In the genomic region with DNA sequence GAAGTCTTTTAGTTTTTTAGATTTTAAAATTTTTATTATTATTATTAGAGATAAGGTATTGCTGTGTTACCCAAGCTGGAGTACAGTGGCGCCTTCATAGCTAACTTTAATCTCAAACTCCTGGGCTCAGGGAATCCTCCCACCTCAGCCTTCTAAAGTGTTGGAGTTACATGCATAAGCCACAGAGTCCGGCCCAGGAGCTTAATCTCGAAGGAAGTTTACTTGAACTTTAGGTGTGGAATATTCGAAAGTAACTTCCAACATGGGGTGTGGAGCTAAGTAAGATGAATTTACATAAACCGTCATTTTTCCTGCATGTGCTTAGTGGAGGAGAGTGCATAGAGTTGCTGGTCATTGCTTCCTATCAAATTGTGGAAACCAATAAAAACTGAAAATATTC, we compare ENCODE assay signal across 1 cellular context.
TF ChIP-seq lines count a peak whose summit lies in the region.

No MANE protein-coding gene starts in this region.

TF ChIP-seq in HEK293, 187 proteins besides CTCF, POLR2A, EP300 and RAD21 (continued from another document):
- TF ChIP-seq, protein P1, sequence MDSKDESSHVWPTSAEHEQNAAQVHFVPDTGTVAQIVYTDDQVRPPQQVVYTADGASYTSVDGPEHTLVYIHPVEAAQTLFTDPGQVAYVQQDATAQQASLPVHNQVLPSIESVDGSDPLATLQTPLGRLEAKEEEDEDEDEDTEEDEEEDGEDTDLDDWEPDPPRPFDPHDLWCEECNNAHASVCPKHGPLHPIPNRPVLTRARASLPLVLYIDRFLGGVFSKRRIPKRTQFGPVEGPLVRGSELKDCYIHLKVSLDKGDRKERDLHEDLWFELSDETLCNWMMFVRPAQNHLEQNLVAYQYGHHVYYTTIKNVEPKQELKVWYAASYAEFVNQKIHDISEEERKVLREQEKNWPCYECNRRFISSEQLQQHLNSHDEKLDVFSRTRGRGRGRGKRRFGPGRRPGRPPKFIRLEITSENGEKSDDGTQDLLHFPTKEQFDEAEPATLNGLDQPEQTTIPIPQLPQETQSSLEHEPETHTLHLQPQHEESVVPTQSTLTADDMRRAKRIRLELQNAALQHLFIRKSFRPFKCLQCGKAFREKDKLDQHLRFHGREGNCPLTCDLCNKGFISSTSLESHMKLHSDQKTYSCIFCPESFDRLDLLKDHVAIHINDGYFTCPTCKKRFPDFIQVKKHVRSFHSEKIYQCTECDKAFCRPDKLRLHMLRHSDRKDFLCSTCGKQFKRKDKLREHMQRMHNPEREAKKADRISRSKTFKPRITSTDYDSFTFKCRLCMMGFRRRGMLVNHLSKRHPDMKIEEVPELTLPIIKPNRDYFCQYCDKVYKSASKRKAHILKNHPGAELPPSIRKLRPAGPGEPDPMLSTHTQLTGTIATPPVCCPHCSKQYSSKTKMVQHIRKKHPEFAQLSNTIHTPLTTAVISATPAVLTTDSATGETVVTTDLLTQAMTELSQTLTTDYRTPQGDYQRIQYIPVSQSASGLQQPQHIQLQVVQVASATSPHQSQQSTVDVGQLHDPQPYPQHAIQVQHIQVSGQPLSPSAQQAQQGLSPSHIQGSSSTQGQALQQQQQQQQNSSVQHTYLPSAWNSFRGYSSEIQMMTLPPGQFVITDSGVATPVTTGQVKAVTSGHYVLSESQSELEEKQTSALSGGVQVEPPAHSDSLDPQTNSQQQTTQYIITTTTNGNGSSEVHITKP (tag by site-specific recombination; IDR thresholded peaks at IDR 0.05), result no peak
- TF ChIP-seq MEIS1 (CRISPR knock-in tag; IDR thresholded peaks at IDR 0.05; ENCODE audit: borderline replicate concordance), result no peak
- no peak for TF ChIP-seq ZBTB7A (tag by site-specific recombination; IDR thresholded peaks at IDR 0.05; ENCODE audit: low read depth)
- no peak for TF ChIP-seq ZNF2 (tag by site-specific recombination; IDR thresholded peaks at IDR 0.05)
- TF ChIP-seq GLI2 (tag by site-specific recombination; IDR thresholded peaks at IDR 0.05; ENCODE audit: borderline replicate concordance, low read depth), result no peak
- TF ChIP-seq ZNF404 (tag by site-specific recombination; IDR thresholded peaks at IDR 0.05), result no peak
